10 cellular contexts compared by ENCODE assay signal in genomic region chr17:81094224-81094743, GRCh38. TPM values are rescaled to one million over a fixed set of nuclear protein-coding genes. Genes with fewer than 3 reads are reported as not detected.
A peak's percentile ranks its signal among the peaks of the same experiment; 100 is the strongest.
DNase-seq lines count a peak whose midpoint lies in the region; ATAC-seq, FAIRE-seq and TF ChIP-seq lines count a peak whose summit lies in the region.
"Had no signal": no experiment of that assay in that cellular context is flagged by ENCODE, and none has a peak within 500 bp of the region (broad histone marks: within the 10 kb centered on the region; RNA-seq: fewer than 3 reads in every experiment).

No MANE protein-coding gene starts in this region.

- DNase-seq in activated CD4-positive, alpha-beta T cell treated with anti-CD3 and anti-CD28 coated beads, Interleukin-2, amount 10 ng/mL, durations not matched to agents 7 days and 5 days: no peak
- DNase-seq in activated CD4-positive, alpha-beta T cell treated with anti-CD3 and anti-CD28 coated beads for 48 hours: no peak
- no peak for DNase-seq in activated naive CD8-positive, alpha-beta T cell treated with anti-CD3 and anti-CD28 coated beads for 36 hours
- DNase-seq in keratinocyte (ENCODE audit: low read depth, low spot score) (no peak), mesenteric fat pad (ENCODE audit: low spot score) (no peak), COLO829 (ENCODE audit: low spot score) (no peak)
- DNase-seq: naive B cell had no signal

- peaks cover 35% of the 10 kb centered on the region for H3K4me1 Mint-ChIP-seq in activated CD4-positive, alpha-beta T cell treated with anti-CD3 and anti-CD28 coated beads, Interleukin-2, amount 10 ng/mL, durations not matched to agents 7 days and 5 days
- peaks cover 25% of the 10 kb centered on the region for H3K4me1 Mint-ChIP-seq in activated naive CD8-positive, alpha-beta T cell treated with anti-CD3 and anti-CD28 coated beads for 36 hours
- H3K4me1 Mint-ChIP-seq: B cell had no signal

- peaks cover 8 to 44% of the 10 kb centered on the region in 2 experiments for H3K36me3 ChIP-seq in keratinocyte (ENCODE audit: control insufficient read depth in 2 of 2, extremely low read depth in 1 of 2, insufficient read depth in 2 of 2, low read length in 2 of 2)

- dilution Hi-C loops in keratinocyte (cut with MboI; ENCODE audit: extremely low pct_ligation_motif_present, low sequenced_read_pairs): no loop called here

- H3K36me3 Mint-ChIP-seq in activated CD4-positive, alpha-beta T cell treated with anti-CD3 and anti-CD28 coated beads, Interleukin-2, amount 10 ng/mL, durations not matched to agents 7 days and 5 days (ENCODE audit: low read depth): no peaks in the 10 kb centered on the region
- no peaks in the 10 kb centered on the region for H3K36me3 Mint-ChIP-seq in activated naive CD8-positive, alpha-beta T cell treated with anti-CD3 and anti-CD28 coated beads for 36 hours
- H3K36me3 Mint-ChIP-seq: naive B cell had no signal

- peak overlapping the region; percentile 80 for H3K9ac ChIP-seq in keratinocyte (ENCODE audit: control insufficient read depth, extremely low read depth, insufficient read depth, low read length)

- CTCF ChIA-PET in activated CD4-positive, alpha-beta T cell treated with anti-CD3 and anti-CD28 coated beads, Interleukin-2, amount 10 ng/mL, durations not matched to agents 7 days and 5 days (lab: Charles Lee): interaction anchor here (0.6 to 1.4 kb wide), 4 partner anchors 57 to 521 kb away, joined by 3 to 5 read pairs (median 4); no protein-coding TSS in a partner anchor

- no peak for FAIRE-seq in keratinocyte (lab: Jason Lieb, UNC)

- no peaks in the 10 kb centered on the region for H4K20me1 ChIP-seq in keratinocyte (ENCODE audit: control insufficient read depth, extremely low read depth, insufficient read depth, low read length)

- H3K27me3 ChIP-seq in keratinocyte (ENCODE audit: control insufficient read depth, extremely low read depth, insufficient read depth, low read length): no peaks in the 10 kb centered on the region

- H3K27ac ChIP-seq in keratinocyte (ENCODE audit: control insufficient read depth, insufficient read depth, low read length) (peak overlapping the region; percentile 86), temporal lobe (ENCODE audit: low read depth, low read length) (peak overlapping the region; percentile 86)

- no peaks in the 10 kb centered on the region for H3K9me3 ChIP-seq in keratinocyte (ENCODE audit: control insufficient read depth, low read depth, low read length)

- H3K79me2 ChIP-seq in keratinocyte (ENCODE audit: control insufficient read depth, insufficient read depth, low read length): peaks cover 7% of the 10 kb centered on the region

- peaks cover 82% of the 10 kb centered on the region for H3K4me1 ChIP-seq in keratinocyte (ENCODE audit: control insufficient read depth, extremely low read depth, insufficient read depth, low read length)

- peak overlapping the region; percentile 73 for H3K27ac Mint-ChIP-seq in activated CD4-positive, alpha-beta T cell treated with anti-CD3 and anti-CD28 coated beads, Interleukin-2, amount 10 ng/mL, durations not matched to agents 7 days and 5 days
- no peak overlapping the region for H3K27ac Mint-ChIP-seq in activated naive CD8-positive, alpha-beta T cell treated with anti-CD3 and anti-CD28 coated beads for 36 hours
- H3K27ac Mint-ChIP-seq: B cell, naive B cell had no signal

- peaks cover 8% of the 10 kb centered on the region for H3K9me1 ChIP-seq in keratinocyte (ENCODE audit: control insufficient read depth, extremely low read depth, insufficient read depth, low read length)

- no peaks in the 10 kb centered on the region for H3K9me3 Mint-ChIP-seq in activated CD4-positive, alpha-beta T cell treated with anti-CD3 and anti-CD28 coated beads, Interleukin-2, amount 10 ng/mL, durations not matched to agents 7 days and 5 days
- no peaks in the 10 kb centered on the region for H3K9me3 Mint-ChIP-seq in activated naive CD8-positive, alpha-beta T cell treated with anti-CD3 and anti-CD28 coated beads for 36 hours
- H3K9me3 Mint-ChIP-seq: naive B cell had no signal

- H3K4me2 ChIP-seq in keratinocyte (ENCODE audit: control insufficient read depth, extremely low read depth, insufficient read depth, low read depth, low read length): peak overlapping the region; percentile 11

- H3K4me3 Mint-ChIP-seq in activated CD4-positive, alpha-beta T cell treated with anti-CD3 and anti-CD28 coated beads, Interleukin-2, amount 10 ng/mL, durations not matched to agents 7 days and 5 days: no peak overlapping the region
- peak overlapping the region; percentile 4 for H3K4me3 Mint-ChIP-seq in activated naive CD8-positive, alpha-beta T cell treated with anti-CD3 and anti-CD28 coated beads for 36 hours
- H3K4me3 Mint-ChIP-seq: B cell, naive B cell had no signal

- POLR2A ChIA-PET in activated CD4-positive, alpha-beta T cell treated with anti-CD3 and anti-CD28 coated beads, Interleukin-2, amount 10 ng/mL, durations not matched to agents 7 days and 5 days (lab: Charles Lee): no interaction called here

- TF ChIP-seq CTCF in keratinocyte (optimal IDR thresholded peaks at IDR 0.05 in 1 of 3, IDR thresholded peaks at IDR 0.05 in 1 of 3, conservative IDR thresholded peaks at IDR 0.05 in 1 of 3; ENCODE audit: extremely low read depth in 1 of 3, insufficient read depth in 2 of 3, low read length in 3 of 3): no peak

- no peak overlapping the region for H3K4me3 ChIP-seq in keratinocyte (ENCODE audit: control insufficient read depth in 2 of 3, extremely low read depth in 1 of 3, insufficient read depth in 2 of 3, low read depth in 1 of 3, low read length in 3 of 3)

- H3K27me3 Mint-ChIP-seq in activated CD4-positive, alpha-beta T cell treated with anti-CD3 and anti-CD28 coated beads, Interleukin-2, amount 10 ng/mL, durations not matched to agents 7 days and 5 days: no peaks in the 10 kb centered on the region
- no peaks in the 10 kb centered on the region for H3K27me3 Mint-ChIP-seq in activated naive CD8-positive, alpha-beta T cell treated with anti-CD3 and anti-CD28 coated beads for 36 hours

- H2AFZ ChIP-seq in keratinocyte (ENCODE audit: control insufficient read depth, low read length): no peak overlapping the region

- ATAC-seq in HG03135 (IDR thresholded peaks at IDR 0.05; ENCODE audit: unreplicated experiment): no peak

RNA-seq across cellular contexts. Expression of gene BAIAP2, which starts 59.3 kb away (rescaled TPM):
- total RNA-seq in activated CD4-positive, alpha-beta T cell treated with anti-CD3 and anti-CD28 coated beads, Interleukin-2, amount 10 ng/mL, durations not matched to agents 7 days and 5 days: 1 to 10 TPM; 2.8 TPM
- 10 to 100 TPM in 1 of 2 experiments, 1 to 10 TPM in 1; 7.7 to 10.0 TPM for total RNA-seq in activated naive CD8-positive, alpha-beta T cell treated with anti-CD3 and anti-CD28 coated beads for 36 hours
- polyA plus RNA-seq in keratinocyte: 48.9 to 74.4 TPM (median 56.7 TPM) in 3 replicates
- 102 TPM for polyA plus RNA-seq in keratinocyte (2011; ENCODE audit: low read depth)
- polyA plus RNA-seq in keratinocyte (2011; cell fraction: cytosol; rRNA removed): 30.3 and 63.1 TPM in 2 replicates
- polyA plus RNA-seq in keratinocyte (2011; cell fraction: nucleus; rRNA removed): 87.9 and 109 TPM in 2 replicates
- 66.3 and 124 TPM in 2 replicates for polyA plus RNA-seq in keratinocyte (2012; ENCODE audit: low replicate concordance)
- polyA minus RNA-seq in keratinocyte: 44.6 to 102 TPM (median 54.9 TPM) in 3 replicates
- 94.8 TPM for polyA minus RNA-seq in keratinocyte (2011; cell fraction: cytosol; rRNA and poly(A)+ RNA removed)
- polyA minus RNA-seq in keratinocyte (2011; cell fraction: nucleus; rRNA and poly(A)+ RNA removed): 66.4 and 99.6 TPM in 2 replicates
- total RNA-seq in temporal lobe (20.2 TPM), mesenteric fat pad (24.6 TPM)
